In genomic region chr16:3158498-3159314, GRCh38 we compare ENCODE assay signal across 1 cellular context.
TF ChIP-seq lines count a peak whose summit lies in the region.

No MANE protein-coding gene starts in this region.

TF ChIP-seq in K562, 482 proteins besides CTCF, POLR2A, EP300 and RAD21 (continued from another document and continues in another):
- no peak; the same call in 1 of the 2 replicates for TF ChIP-seq ARID4B (CRISPR knock-in tag; IDR thresholded peaks at IDR 0.05)
- peak; percentile 41; the same call in 1 of the 2 replicates for TF ChIP-seq ZFP91 (CRISPR knock-in tag; IDR thresholded peaks at IDR 0.05)
- TF ChIP-seq TEAD2 (tag; IDR thresholded peaks at IDR 0.05): no peak
- no peak for TF ChIP-seq ZNF512 (tag; IDR thresholded peaks at IDR 0.05)
- TF ChIP-seq HDAC2 (IDR thresholded peaks at IDR 0.05): 0 out of 2 replicates have a peak, but pooled peaks have one; percentile 21
- no peak for TF ChIP-seq ZNF589 (CRISPR knock-in tag; IDR thresholded peaks at IDR 0.05; ENCODE audit: low read depth)
- 0 out of 2 replicates have a peak, but pooled peaks have one; percentile 44 for TF ChIP-seq MTA1 (IDR thresholded peaks at IDR 0.05; ENCODE audit: borderline replicate concordance)
- TF ChIP-seq ZNF224 (CRISPR knock-in tag; IDR thresholded peaks at IDR 0.05): no peak
- TF ChIP-seq SMAD4 (CRISPR knock-in tag; conservative IDR thresholded peaks at IDR 0.05): peak; percentile 41; the same call in 1 of the 2 replicates
- no peak for TF ChIP-seq RFX7 (CRISPR knock-in tag; IDR thresholded peaks at IDR 0.05)
- TF ChIP-seq TRIM28 (IDR thresholded peaks at IDR 0.05): no peak
- TF ChIP-seq DMBX1 (CRISPR knock-in tag; IDR thresholded peaks at IDR 0.05; ENCODE audit: borderline replicate concordance): peak; percentile 54; the same call in 1 of the 2 replicates
- no peak for TF ChIP-seq CBX5 (IDR thresholded peaks at IDR 0.05; ENCODE audit: borderline replicate concordance, low read depth)
- no peak for TF ChIP-seq SMAD3 (CRISPR knock-in tag; conservative IDR thresholded peaks at IDR 0.05)
- peak; percentile 57; the same call in 1 of the 2 replicates for TF ChIP-seq HES1 (IDR thresholded peaks at IDR 0.05; ENCODE audit: low read depth)
- TF ChIP-seq MYC (IDR thresholded peaks at IDR 0.05; ENCODE audit: low read depth, low read length): peak; percentile 67
- no peak; the same call in 1 of the 2 replicates for TF ChIP-seq MYC (CRISPR knock-in tag; IDR thresholded peaks at IDR 0.05; ENCODE audit: borderline replicate concordance, low read depth)
- peak in 1 of 2 experiments; percentile 54 for TF ChIP-seq E2F6 (IDR thresholded peaks at IDR 0.05; ENCODE audit: borderline replicate concordance in 1 of 2, extremely low read depth in 1 of 2, insufficient read depth in 1 of 2, insufficient read length in 1 of 2, low read depth in 1 of 2, low read length in 1 of 2, poor library complexity in 1 of 2, severe bottlenecking in 1 of 2)
- TF ChIP-seq CTBP1 (IDR thresholded peaks at IDR 0.05; ENCODE audit: borderline replicate concordance): peak; percentile 64; the same call in 1 of the 2 replicates
- peak; percentile 4 to 6 for TF ChIP-seq AFF1 (IDR thresholded peaks at IDR 0.05; ENCODE audit: low read depth in 1 of 2, partially characterized antibody in 2 of 2)
- TF ChIP-seq SOX6 (IDR thresholded peaks at IDR 0.05): peak; percentile 40; the same call in 1 of the 2 replicates
- peak; percentile 91 for TF ChIP-seq POLR2G (IDR thresholded peaks at IDR 0.05; ENCODE audit: low read depth, low read length)
- no peak for TF ChIP-seq CBX1 (IDR thresholded peaks at IDR 0.05; ENCODE audit: low read depth)
- no peak for TF ChIP-seq ZNF347 (CRISPR knock-in tag; IDR thresholded peaks at IDR 0.05; ENCODE audit: low read depth)
- no peak for TF ChIP-seq CSDE1 (IDR thresholded peaks at IDR 0.05)
- TF ChIP-seq PHF8 (IDR thresholded peaks at IDR 0.05; ENCODE audit: borderline replicate concordance, low read length): peak; percentile 77
- peak; percentile 47 for TF ChIP-seq RB1 (IDR thresholded peaks at IDR 0.05; ENCODE audit: low read depth)
- peak; percentile 98 for TF ChIP-seq ZNF384 (IDR thresholded peaks at IDR 0.05; ENCODE audit: low read depth, low read length)
- TF ChIP-seq E2F8 (IDR thresholded peaks at IDR 0.05; ENCODE audit: low read depth, partially characterized antibody): peak; percentile 59
- TF ChIP-seq RFX1 (IDR thresholded peaks at IDR 0.05): no peak
- no peak for TF ChIP-seq ZBTB33 (CRISPR knock-in tag; IDR thresholded peaks at IDR 0.05)
- peak; percentile 70 for TF ChIP-seq GABPA (tag; conservative IDR thresholded peaks at IDR 0.05; ENCODE audit: low read depth)
- no peak for TF ChIP-seq SMAD2 (IDR thresholded peaks at IDR 0.05; ENCODE audit: low read depth, low read length)
- no peak for TF ChIP-seq RBM22 (IDR thresholded peaks at IDR 0.05; ENCODE audit: low read depth, low read length, poor library complexity, severe bottlenecking)
- TF ChIP-seq POLR3A (IDR thresholded peaks at IDR 0.05; ENCODE audit: borderline replicate concordance, extremely low read depth, insufficient read depth, insufficient read length): peak; percentile 84
- TF ChIP-seq NCOA1 (IDR thresholded peaks at IDR 0.05; ENCODE audit: low read depth): no peak; the same call in 1 of the 2 replicates
- TF ChIP-seq ZNF830 (CRISPR knock-in tag; IDR thresholded peaks at IDR 0.05): no peak
- no peak for TF ChIP-seq ZFP30 (CRISPR knock-in tag; IDR thresholded peaks at IDR 0.05; ENCODE audit: borderline replicate concordance)
- no peak for TF ChIP-seq CREB3 (tag; conservative IDR thresholded peaks at IDR 0.05; ENCODE audit: low read depth)
- peak; percentile 84 for TF ChIP-seq NBN (IDR thresholded peaks at IDR 0.05; ENCODE audit: low read depth)
- TF ChIP-seq ZNF785 (CRISPR knock-in tag; IDR thresholded peaks at IDR 0.05): no peak
- TF ChIP-seq PTTG1 (tag; IDR thresholded peaks at IDR 0.05; ENCODE audit: low read depth): no peak
